Comparison of ENCODE assay signal across 30 cellular contexts in genomic region chr2:177029075-177029474, GRCh38.
"Had no signal": no experiment of that assay in that cellular context is flagged by ENCODE, and none has a peak within 500 bp of the region (broad histone marks: within the 10 kb centered on the region; RNA-seq: fewer than 3 reads in every experiment).

No MANE protein-coding gene starts in this region.

- H3K27ac ChIP-seq: adrenal gland, brain microvascular endothelial cell, coronary artery, esophagus muscularis mucosa, foreskin keratinocyte, gastrocnemius medialis, heart left ventricle had no signal

- H3K9me3 ChIP-seq: adrenal gland, esophagus muscularis mucosa, gastrocnemius medialis, heart left ventricle had no signal

- H3K4me1 ChIP-seq: adrenal gland, esophagus muscularis mucosa, foreskin keratinocyte, heart left ventricle had no signal

- H3K27me3 ChIP-seq: adrenal gland, brain microvascular endothelial cell, esophagus muscularis mucosa, foreskin keratinocyte, gastrocnemius medialis had no signal

- H3K36me3 ChIP-seq: adrenal gland, brain microvascular endothelial cell, esophagus muscularis mucosa, gastrocnemius medialis, heart left ventricle had no signal

- DNase-seq: activated CD4-positive, alpha-beta memory T cell treated with anti-CD3 and anti-CD28 coated beads for 36 hours; activated CD4-positive, alpha-beta T cell treated with anti-CD3 and anti-CD28 coated beads for 36 hours; activated CD4-positive, alpha-beta T cell treated with anti-CD3 and anti-CD28 coated beads, Interleukin-2, amount 10 ng/mL, durations not matched to agents 24 days and 14 days; activated CD4-positive, CD25-positive, alpha-beta regulatory T cell; activated CD4-positive, CD25-positive, alpha-beta regulatory T cell treated with anti-CD3 and anti-CD28 coated beads, Interleukin-2, amount 50 U/mL, for 72 hours; activated CD8-positive, alpha-beta memory T cell treated with anti-CD3 and anti-CD28 coated beads, Interleukin-2, amount 10 ng/mL, durations not matched to agents 7 days and 5 days; activated CD8-positive, alpha-beta memory T cell treated with anti-CD3 and anti-CD28 coated beads, Interleukin-2, amount 50 U/mL, for 4 hours; activated CD8-positive, alpha-beta T cell treated with anti-CD3 and anti-CD28 coated beads, Interleukin-2, amount 10 ng/mL, durations not matched to agents 7 days and 5 days; activated effector memory CD4-positive, alpha-beta T cell treated with anti-CD3 and anti-CD28 coated beads, Interleukin-2, amount 50 U/mL, for 16 hours; activated naive CD4-positive, alpha-beta T cell treated with anti-CD3 and anti-CD28 coated beads for 36 hours; activated naive CD8-positive, alpha-beta T cell treated with anti-CD3 and anti-CD28 coated beads for 36 hours; activated naive CD8-positive, alpha-beta T cell treated with anti-CD3 and anti-CD28 coated beads, Interleukin-2, amount 50 U/mL, for 24 hours; activated T-cell treated with anti-CD3 and anti-CD28 coated beads, Interleukin-2, amount 50 U/mL, for 1 hour; activated T-cell treated with anti-CD3 and anti-CD28 coated beads, Interleukin-2, amount 50 U/mL, for 48 hours; adrenal gland; amygdala; aorta; brain microvascular endothelial cell; effector CD4-positive, alpha-beta T cell; effector memory CD8-positive, alpha-beta T cell; erythroblast; foreskin keratinocyte; gastrocnemius medialis; glutamatergic neuron; heart left ventricle; T-helper 1 cell; T-helper 17 cell; T1000 had no signal

- H3K4me3 ChIP-seq: adrenal gland, coronary artery, esophagus muscularis mucosa, gastrocnemius medialis, heart left ventricle had no signal

- ATAC-seq: activated CD4-positive, alpha-beta T cell treated with anti-CD3 and anti-CD28 coated beads for 36 hours; activated CD8-positive, alpha-beta memory T cell treated with anti-CD3 and anti-CD28 coated beads, Interleukin-2, amount 10 ng/mL, durations not matched to agents 7 days and 5 days; activated CD8-positive, alpha-beta T cell treated with anti-CD3 and anti-CD28 coated beads, Interleukin-2, amount 10 ng/mL, durations not matched to agents 7 days and 5 days; activated naive CD8-positive, alpha-beta T cell treated with anti-CD3 and anti-CD28 coated beads, Interleukin-2, amount 50 U/mL, for 24 hours; effector memory CD8-positive, alpha-beta T cell; gastrocnemius medialis; heart left ventricle; T-helper 17 cell had no signal
